33 cellular contexts compared by ENCODE assay signal in genomic region chr14:104005489-104005888, GRCh38.
"Had no signal": no experiment of that assay in that cellular context is flagged by ENCODE, and none has a peak within 500 bp of the region (broad histone marks: within the 10 kb centered on the region; RNA-seq: fewer than 3 reads in every experiment).

No MANE protein-coding gene starts in this region.

- H3K4me1 Mint-ChIP-seq: activated B cell treated with CpG ODN at 0.5 μM for 24 hours; activated CD4-positive, alpha-beta T cell treated with anti-CD3 and anti-CD28 coated beads, Interleukin-2, amount 10 ng/mL, durations not matched to agents 24 days and 14 days; activated naive CD8-positive, alpha-beta T cell treated with anti-CD3 and anti-CD28 coated beads for 36 hours; brain; T-cell had no signal

- H3K27me3 ChIP-seq: adrenal gland had no signal

- DNase-seq: activated B cell treated with CpG ODN at 0.5 μM for 24 hours; activated CD4-positive, alpha-beta memory T cell treated with anti-CD3 and anti-CD28 coated beads for 36 hours; activated CD4-positive, alpha-beta T cell treated with anti-CD3 and anti-CD28 coated beads for 4 hours; activated CD4-positive, alpha-beta T cell treated with anti-CD3 and anti-CD28 coated beads, Interleukin-2, amount 10 ng/mL, durations not matched to agents 24 days and 14 days; activated CD4-positive, alpha-beta T cell treated with anti-CD3 and anti-CD28 coated beads, Interleukin-2, amount 50 U/mL, for 1 hour; activated CD4-positive, alpha-beta T cell treated with anti-CD3 and anti-CD28 coated beads, Interleukin-2, amount 50 U/mL, for 4 hours; activated CD4-positive, CD25-positive, alpha-beta regulatory T cell treated with anti-CD3 and anti-CD28 coated beads, Interleukin-2, amount 50 U/mL, for 72 hours; activated CD8-positive, alpha-beta memory T cell treated with anti-CD3 and anti-CD28 coated beads, Interleukin-2, amount 50 U/mL, for 4 hours; activated CD8-positive, alpha-beta T cell treated with anti-CD3 and anti-CD28 coated beads for 36 hours; activated effector memory CD4-positive, alpha-beta T cell treated with anti-CD3 and anti-CD28 coated beads, Interleukin-2, amount 50 U/mL, for 16 hours; activated gamma-delta T cell treated with Interleukin-2 at 50 U/mL for 16 hours; activated naive CD4-positive, alpha-beta T cell; activated naive CD4-positive, alpha-beta T cell treated with anti-CD3 and anti-CD28 coated beads for 36 hours; activated naive CD4-positive, alpha-beta T cell treated with anti-CD3 and anti-CD28 coated beads, Interleukin-2, amount 50 U/mL, for 16 hours; activated naive CD8-positive, alpha-beta T cell treated with anti-CD3 and anti-CD28 coated beads for 36 hours; activated T-cell treated with anti-CD3 and anti-CD28 coated beads for 4 hours; activated T-cell treated with anti-CD3 and anti-CD28 coated beads, Interleukin-2, amount 50 U/mL, for 1 hour; activated T-cell treated with anti-CD3 and anti-CD28 coated beads, Interleukin-2, amount 50 U/mL, for 4 hours; activated T-cell treated with anti-CD3 and anti-CD28 coated beads, Interleukin-2, amount 50 U/mL, for 72 hours; adrenal gland; amniotic stem cell; aorta; central memory CD4-positive, alpha-beta T cell; T-cell; T-helper 2 cell; T-helper 9 cell had no signal

- FAIRE-seq: TTC549 had no signal

- ATAC-seq: activated CD8-positive, alpha-beta T cell treated with anti-CD3 and anti-CD28 coated beads for 36 hours; activated naive CD4-positive, alpha-beta T cell treated with anti-CD3 and anti-CD28 coated beads, Interleukin-2, amount 50 U/mL, for 72 hours; activated T-cell treated with anti-CD3 and anti-CD28 coated beads, Interleukin-2, amount 50 U/mL, for 4 hours; activated T-cell treated with anti-CD3 and anti-CD28 coated beads, Interleukin-2, amount 50 U/mL, for 72 hours; activated T-helper 17 cell treated with anti-CD3 and anti-CD28 coated beads, Interleukin-2, amount 50 U/mL, for 72 hours; T-cell had no signal

- H3K27me3 Mint-ChIP-seq: activated CD4-positive, alpha-beta memory T cell treated with anti-CD3 and anti-CD28 coated beads for 36 hours; activated naive CD8-positive, alpha-beta T cell treated with anti-CD3 and anti-CD28 coated beads for 36 hours had no signal

- H3K36me3 ChIP-seq: adrenal gland had no signal

- H3K9me3 ChIP-seq: adrenal gland had no signal

- H3K36me3 Mint-ChIP-seq: activated CD4-positive, alpha-beta memory T cell treated with anti-CD3 and anti-CD28 coated beads for 36 hours; activated naive CD4-positive, alpha-beta T cell treated with anti-CD3 and anti-CD28 coated beads, Interleukin-2, amount 50 U/mL, for 72 hours; activated naive CD8-positive, alpha-beta T cell treated with anti-CD3 and anti-CD28 coated beads for 36 hours; brain; T-cell had no signal

- H3K4me3 Mint-ChIP-seq: activated B cell treated with CpG ODN at 0.5 μM for 24 hours; activated CD4-positive, alpha-beta memory T cell treated with anti-CD3 and anti-CD28 coated beads for 36 hours; activated CD4-positive, alpha-beta T cell treated with anti-CD3 and anti-CD28 coated beads, Interleukin-2, amount 10 ng/mL, durations not matched to agents 24 days and 14 days; activated CD8-positive, alpha-beta T cell treated with anti-CD3 and anti-CD28 coated beads for 36 hours; activated naive CD4-positive, alpha-beta T cell treated with anti-CD3 and anti-CD28 coated beads for 36 hours; activated naive CD8-positive, alpha-beta T cell treated with anti-CD3 and anti-CD28 coated beads for 36 hours; activated T-cell treated with anti-CD3 and anti-CD28 coated beads, Interleukin-2, amount 50 U/mL, for 4 hours; activated T-cell treated with anti-CD3 and anti-CD28 coated beads, Interleukin-2, amount 50 U/mL, for 72 hours; activated T-helper 1 cell treated with anti-CD3 and anti-CD28 coated beads, Interleukin-12 subunit alpha, Interleukin-12 subunit beta, Interleukin-2, Interleukin-4 antibody, amounts not matched to agents 30 ng/mL and 10 ng/mL and 1 ng/mL, durations not matched to agents 14 hours and 24 hours and 36 hours; activated T-helper 17 cell treated with anti-CD3 and anti-CD28 coated beads, Interleukin-2, amount 50 U/mL, for 72 hours; brain; T-cell; T-helper 2 cell treated with Interferon-gamma antibody and Interleukin-4, amounts not matched to agents 5 μg/mL and 100 μg/mL, for 36 hours had no signal

- H3K27ac Mint-ChIP-seq: activated B cell treated with CpG ODN at 0.5 μM for 24 hours; activated CD4-positive, alpha-beta memory T cell treated with anti-CD3 and anti-CD28 coated beads for 36 hours; activated CD4-positive, alpha-beta T cell treated with anti-CD3 and anti-CD28 coated beads, Interleukin-2, amount 10 ng/mL, durations not matched to agents 24 days and 14 days; activated CD8-positive, alpha-beta T cell treated with anti-CD3 and anti-CD28 coated beads for 36 hours; activated naive CD4-positive, alpha-beta T cell treated with anti-CD3 and anti-CD28 coated beads for 36 hours; activated naive CD8-positive, alpha-beta T cell treated with anti-CD3 and anti-CD28 coated beads for 36 hours; activated T-cell treated with anti-CD3 and anti-CD28 coated beads, Interleukin-2, amount 50 U/mL, for 72 hours; activated T-helper 1 cell treated with anti-CD3 and anti-CD28 coated beads, Interleukin-12 subunit alpha, Interleukin-12 subunit beta, Interleukin-2, Interleukin-4 antibody, amounts not matched to agents 30 ng/mL and 10 ng/mL and 1 ng/mL, durations not matched to agents 14 hours and 24 hours and 36 hours; activated T-helper 17 cell treated with anti-CD3 and anti-CD28 coated beads, Interleukin-2, amount 50 U/mL, for 72 hours; brain; T-cell; T-helper 2 cell treated with Interferon-gamma antibody and Interleukin-4, amounts not matched to agents 5 μg/mL and 100 μg/mL, for 36 hours had no signal

- H3K4me1 ChIP-seq: adrenal gland had no signal

- H3K27ac ChIP-seq: adrenal gland, VCaP had no signal

- H3K4me3 ChIP-seq: adrenal gland had no signal
